Comparison of ENCODE assay signal across 11 cellular contexts in genomic region chr19:4362871-4363545, GRCh38. TPM values are rescaled to one million over a fixed set of nuclear protein-coding genes. Genes with fewer than 3 reads are reported as not detected.
DNase-seq lines count a peak whose midpoint lies in the region; ATAC-seq and TF ChIP-seq lines count a peak whose summit lies in the region.
"Had no signal": no experiment of that assay in that cellular context is flagged by ENCODE, and none has a peak within 500 bp of the region (broad histone marks: within the 10 kb centered on the region; RNA-seq: fewer than 3 reads in every experiment).

No MANE protein-coding gene starts in this region.

- TF ChIP-seq CTCF in PC-9 (conservative IDR thresholded peaks at IDR 0.05): peak; percentile 48
- TF ChIP-seq CTCF in testis (IDR thresholded peaks at IDR 0.05): no peak

- no peaks in the 10 kb centered on the region for H3K9me3 Mint-ChIP-seq in activated T-cell treated with anti-CD3 and anti-CD28 coated beads, Interleukin-2, amount 50 U/mL, for 24 hours
- H3K9me3 Mint-ChIP-seq in stimulated activated effector memory CD8-positive, alpha-beta T cell treated with anti-CD3 and anti-CD28 coated beads, Interleukin-12 subunit alpha, Interleukin-12 subunit beta, amount 100 ng/mL, for 72 hours: no peaks in the 10 kb centered on the region
- H3K9me3 Mint-ChIP-seq: activated naive CD8-positive, alpha-beta T cell treated with anti-CD3 and anti-CD28 coated beads, Interleukin-2, amount 50 U/mL, for 24 hours; CD14-positive monocyte had no signal

- BruUV-seq in PC-9 (replicated peaks; lab: Mats Ljungman, UMichigan): no TSS peak

- ATAC-seq in esophagus mucosa: peak; percentile 3
- ATAC-seq in stimulated activated effector memory CD8-positive, alpha-beta T cell treated with anti-CD3 and anti-CD28 coated beads, Interleukin-12 subunit alpha, Interleukin-12 subunit beta, amount 100 ng/mL, for 72 hours: no peak
- no peak for ATAC-seq in HG03108 (IDR thresholded peaks at IDR 0.05; ENCODE audit: unreplicated experiment)
- ATAC-seq: activated naive CD8-positive, alpha-beta T cell treated with anti-CD3 and anti-CD28 coated beads, Interleukin-2, amount 50 U/mL, for 24 hours had no signal

- H3K27ac ChIP-seq in PC-9 (no peak overlapping the region), testis (no peak overlapping the region)

- H3K27me3 ChIP-seq in PC-9 (ENCODE audit: insufficient read depth, low read depth): no peaks in the 10 kb centered on the region
- H3K27me3 ChIP-seq in testis: no peaks in the 10 kb centered on the region

- POLR2A ChIA-PET in PC-9 (lab: Charles Lee; ENCODE audit: unreplicated experiment): no interaction called here

- no peak overlapping the region for H3K4me3 Mint-ChIP-seq in activated T-cell treated with anti-CD3 and anti-CD28 coated beads, Interleukin-2, amount 50 U/mL, for 24 hours
- no peak overlapping the region for H3K4me3 Mint-ChIP-seq in stimulated activated effector memory CD8-positive, alpha-beta T cell treated with anti-CD3 and anti-CD28 coated beads, Interleukin-12 subunit alpha, Interleukin-12 subunit beta, amount 100 ng/mL, for 72 hours
- H3K4me3 Mint-ChIP-seq: activated naive CD8-positive, alpha-beta T cell treated with anti-CD3 and anti-CD28 coated beads, Interleukin-2, amount 50 U/mL, for 24 hours; CD14-positive monocyte had no signal

- H3K27me3 Mint-ChIP-seq in activated T-cell treated with anti-CD3 and anti-CD28 coated beads, Interleukin-2, amount 50 U/mL, for 24 hours: no peaks in the 10 kb centered on the region
- H3K27me3 Mint-ChIP-seq: activated naive CD8-positive, alpha-beta T cell treated with anti-CD3 and anti-CD28 coated beads, Interleukin-2, amount 50 U/mL, for 24 hours had no signal

- no peaks in the 10 kb centered on the region for H3F3A ChIP-seq in PC-9 (ENCODE audit: insufficient read depth, low read depth)

- peaks cover 77% of the 10 kb centered on the region for H3K36me3 Mint-ChIP-seq in activated T-cell treated with anti-CD3 and anti-CD28 coated beads, Interleukin-2, amount 50 U/mL, for 24 hours (ENCODE audit: low read depth)
- peaks cover 94% of the 10 kb centered on the region for H3K36me3 Mint-ChIP-seq in stimulated activated effector memory CD8-positive, alpha-beta T cell treated with anti-CD3 and anti-CD28 coated beads, Interleukin-12 subunit alpha, Interleukin-12 subunit beta, amount 100 ng/mL, for 72 hours

- H3K9me3 ChIP-seq in PC-9 (ENCODE audit: insufficient read depth, low read depth) (no peaks in the 10 kb centered on the region), testis (no peaks in the 10 kb centered on the region)

- H3K4me3 ChIP-seq in PC-9: no peak overlapping the region
- H3K4me3 ChIP-seq in testis: no peak overlapping the region

- intact Hi-C loops in PC-9 (cut with micrococcal nuclease; ENCODE audit: unreplicated experiment): no loop called here
- intact Hi-C loops in testis (cut with DNase I; ENCODE audit: low total_unique reads): no loop called here

- peaks cover 5% of the 10 kb centered on the region for H3K4me1 Mint-ChIP-seq in activated T-cell treated with anti-CD3 and anti-CD28 coated beads, Interleukin-2, amount 50 U/mL, for 24 hours (ENCODE audit: low read depth)
- peaks cover 17% of the 10 kb centered on the region for H3K4me1 Mint-ChIP-seq in stimulated activated effector memory CD8-positive, alpha-beta T cell treated with anti-CD3 and anti-CD28 coated beads, Interleukin-12 subunit alpha, Interleukin-12 subunit beta, amount 100 ng/mL, for 72 hours

- H3K4me1 ChIP-seq in PC-9 (replicated peaks; ENCODE audit: insufficient read depth) (no peaks in the 10 kb centered on the region), testis (peaks cover 26% of the 10 kb centered on the region)

- TF ChIP-seq POLR2A in testis (IDR thresholded peaks at IDR 0.05): no peak

- H3K36me3 ChIP-seq in PC-9 (ENCODE audit: low read depth): no peaks in the 10 kb centered on the region
- H3K36me3 ChIP-seq in testis (ENCODE audit: low read depth, missing control alignments): no peaks in the 10 kb centered on the region

- H3K27ac Mint-ChIP-seq in activated T-cell treated with anti-CD3 and anti-CD28 coated beads, Interleukin-2, amount 50 U/mL, for 24 hours: peak overlapping the region; percentile 61
- peak overlapping the region; percentile 64 for H3K27ac Mint-ChIP-seq in stimulated activated effector memory CD8-positive, alpha-beta T cell treated with anti-CD3 and anti-CD28 coated beads, Interleukin-12 subunit alpha, Interleukin-12 subunit beta, amount 100 ng/mL, for 72 hours
- H3K27ac Mint-ChIP-seq: activated naive CD8-positive, alpha-beta T cell treated with anti-CD3 and anti-CD28 coated beads, Interleukin-2, amount 50 U/mL, for 24 hours; CD14-positive monocyte had no signal

- H2AFZ ChIP-seq in PC-9: no peak overlapping the region

- H3K4me2 ChIP-seq in PC-9: no peak overlapping the region

- DNase-seq in activated T-cell treated with anti-CD3 and anti-CD28 coated beads, Interleukin-2, amount 50 U/mL, for 24 hours: no peak
- DNase-seq in activated T-cell treated with anti-CD3 and anti-CD28 coated beads for 4 hours (no peak), PC-9 (peak in 1 of 2 experiments; percentile 29), T1000 (lab: John Stamatoyannopoulos, UW) (no peak), testis (no peak)
- no peak for DNase-seq in stimulated activated effector memory CD8-positive, alpha-beta T cell treated with anti-CD3 and anti-CD28 coated beads, Interleukin-12 subunit alpha, Interleukin-12 subunit beta, amount 100 ng/mL, for 72 hours (ENCODE audit: low spot score in 2 of 2)
- DNase-seq: activated naive CD8-positive, alpha-beta T cell treated with anti-CD3 and anti-CD28 coated beads, Interleukin-2, amount 50 U/mL, for 24 hours had no signal

- H4K20me1 ChIP-seq in PC-9 (ENCODE audit: insufficient read depth): no peaks in the 10 kb centered on the region

- CTCF ChIA-PET in PC-9 (lab: Charles Lee): no interaction called here

- 74 to 75% methylated on average over 4 to 21 of the region's 21 CpGs for WGBS in testis, 2 donors

- no peaks in the 10 kb centered on the region for H3K79me2 ChIP-seq in PC-9 (ENCODE audit: low read depth)

- no peaks in the 10 kb centered on the region for H3K9me2 ChIP-seq in PC-9 (ENCODE audit: insufficient read depth)

RNA-seq across cellular contexts. Expression of gene MPND, which starts 19.6 kb away (rescaled TPM):
- total RNA-seq in PC-9 (2021): 12.6 and 19.1 TPM in 2 replicates
- total RNA-seq in esophagus mucosa: 22.0 TPM
- 10 to 100 TPM in 1 of 2 donors, 1 to 10 TPM in 1; 9.1 to 13.3 TPM for total RNA-seq in testis
- 14.3 TPM for polyA plus RNA-seq in testis (ENCODE audit: insufficient read depth, low read depth, low replicate concordance)

RNA-seq across cellular contexts. Expression of gene STAP2, which starts 24.4 kb away (rescaled TPM):
- total RNA-seq in PC-9 (2021) (26.9 and 29.8 TPM in 2 replicates), esophagus mucosa (97.3 TPM), testis (1 to 10 TPM; 5.3 to 6.4 TPM)
- polyA plus RNA-seq in testis (ENCODE audit: insufficient read depth, low read depth, low replicate concordance): 6.2 TPM

RNA-seq across cellular contexts. Expression of gene SH3GL1, which starts 37.3 kb away (rescaled TPM):
- total RNA-seq in PC-9 (2021) (45.8 and 49.2 TPM in 2 replicates), esophagus mucosa (114 TPM), testis (10 to 100 TPM; 41.6 to 53.4 TPM)
- polyA plus RNA-seq in testis (ENCODE audit: insufficient read depth, low read depth, low replicate concordance): 47.3 TPM

RNA-seq across cellular contexts. Expression of gene CHAF1A, which starts 39.4 kb away (rescaled TPM):
- total RNA-seq in PC-9 (2021) (24.3 and 30.0 TPM in 2 replicates), esophagus mucosa (17.3 TPM), testis (10 to 100 TPM; 28.6 to 37.7 TPM)
- 24.1 TPM for polyA plus RNA-seq in testis (ENCODE audit: insufficient read depth, low read depth, low replicate concordance)

RNA-seq across cellular contexts. Expression of gene FSD1, which starts 58.6 kb away (rescaled TPM):
- total RNA-seq in PC-9 (2021) (not detected in 2 replicates), esophagus mucosa (0.36 TPM), testis (10 to 100 TPM; 24.1 to 24.9 TPM)
- polyA plus RNA-seq in testis (ENCODE audit: insufficient read depth, low read depth, low replicate concordance): 18.2 TPM
- total RNA-seq: subcutaneous adipose tissue had no signal
- polyA plus RNA-seq: CD14-positive monocyte had no signal
